ENCODE assay signal across 6 cellular contexts in genomic region chrX:149846789-149847188, GRCh38. TPM values are rescaled to one million over a fixed set of nuclear protein-coding genes. Genes with fewer than 3 reads are reported as not detected.
"Had no signal": no experiment of that assay in that cellular context is flagged by ENCODE, and none has a peak within 500 bp of the region (broad histone marks: within the 10 kb centered on the region; RNA-seq: fewer than 3 reads in every experiment).

No MANE protein-coding gene starts in this region.

- H3K9me3 ChIP-seq: HAP-1 had no signal

- H3K4me3 Mint-ChIP-seq: GM23338, HFFc6 had no signal

- DNase-seq: HFFc6, IMR-90 had no signal

- H3K27ac Mint-ChIP-seq: GM23338, HFFc6 had no signal

- H3K4me1 ChIP-seq: HAP-1 had no signal

- H2AFZ ChIP-seq: GM23338 had no signal

- H3K4me2 ChIP-seq: GM23338 had no signal

- H3K36me3 ChIP-seq: HAP-1 had no signal

- H3K4me1 Mint-ChIP-seq: GM23338 had no signal

- H3K9me3 Mint-ChIP-seq: HFFc6 had no signal

- H3K4me3 ChIP-seq: GM23338, HAP-1 had no signal

RNA-seq across cellular contexts. Expression of gene MAGEA8, which starts 34.2 kb away (rescaled TPM):
- total RNA-seq: GM23338, H1, HFFc6, HT-29, IMR-90 had no signal
